In the genomic region with DNA sequence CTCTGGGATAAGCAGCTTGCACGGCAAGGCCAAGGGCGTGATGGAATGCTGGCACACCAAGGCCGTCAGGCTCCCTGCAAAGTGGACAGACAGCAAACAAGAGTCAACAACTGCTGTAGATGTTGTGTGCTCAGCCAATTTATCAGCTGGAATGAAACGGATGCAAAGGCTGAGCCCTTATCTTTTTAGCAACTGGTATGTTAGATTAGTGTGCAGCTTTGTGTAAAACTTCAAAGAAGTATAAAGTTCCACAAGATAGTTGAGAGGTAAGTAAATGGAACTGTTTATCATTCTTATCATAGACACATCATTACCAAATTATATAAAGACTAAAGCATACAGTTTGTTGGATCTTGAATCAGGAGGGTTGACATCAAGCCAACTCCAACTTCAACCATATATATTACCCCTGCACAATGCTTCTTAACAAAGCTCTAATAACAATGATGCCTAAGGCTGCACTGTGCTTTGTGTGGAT, we compare ENCODE assay signal across 1 cellular context.
TF ChIP-seq lines count a peak whose summit lies in the region.

No MANE protein-coding gene starts in this region.

TF ChIP-seq in HepG2, 621 proteins besides CTCF, POLR2A, EP300 and RAD21 (continued from another document and continues in another):
- no peak for TF ChIP-seq MBNL3 (CRISPR knock-in tag; conservative IDR thresholded peaks at IDR 0.05)
- TF ChIP-seq SRY (CRISPR knock-in tag; IDR thresholded peaks at IDR 0.05) = no peak
- no peak for TF ChIP-seq ZBTB1 (CRISPR knock-in tag; IDR thresholded peaks at IDR 0.05; ENCODE audit: borderline replicate concordance)
- TF ChIP-seq NKX3-1 (CRISPR knock-in tag; IDR thresholded peaks at IDR 0.05) = peak; percentile 88; the same call in 1 of the 2 replicates
- no peak; the same call in 1 of the 2 replicates for TF ChIP-seq HDAC1 (CRISPR knock-in tag; IDR thresholded peaks at IDR 0.05)
- no peak for TF ChIP-seq ZNF30 (CRISPR knock-in tag; IDR thresholded peaks at IDR 0.05)
- no peak for TF ChIP-seq HIVEP1 (CRISPR knock-in tag; IDR thresholded peaks at IDR 0.05)
- peak; percentile 66; the same call in 1 of the 2 replicates for TF ChIP-seq ZNF232 (CRISPR knock-in tag; IDR thresholded peaks at IDR 0.05; ENCODE audit: borderline replicate concordance)
- TF ChIP-seq KLF16 (CRISPR knock-in tag; IDR thresholded peaks at IDR 0.05) = no peak
- TF ChIP-seq ZNF3 (CRISPR knock-in tag; IDR thresholded peaks at IDR 0.05) = no peak
- TF ChIP-seq ZNF775 (CRISPR knock-in tag; IDR thresholded peaks at IDR 0.05; ENCODE audit: borderline replicate concordance) = no peak
- TF ChIP-seq, protein P1, sequence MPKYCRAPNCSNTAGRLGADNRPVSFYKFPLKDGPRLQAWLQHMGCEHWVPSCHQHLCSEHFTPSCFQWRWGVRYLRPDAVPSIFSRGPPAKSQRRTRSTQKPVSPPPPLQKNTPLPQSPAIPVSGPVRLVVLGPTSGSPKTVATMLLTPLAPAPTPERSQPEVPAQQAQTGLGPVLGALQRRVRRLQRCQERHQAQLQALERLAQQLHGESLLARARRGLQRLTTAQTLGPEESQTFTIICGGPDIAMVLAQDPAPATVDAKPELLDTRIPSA (CRISPR knock-in tag; IDR thresholded peaks at IDR 0.05; ENCODE audit: borderline replicate concordance) = no peak
- TF ChIP-seq ZNF782 (CRISPR knock-in tag; IDR thresholded peaks at IDR 0.05; ENCODE audit: borderline replicate concordance) = no peak
- TF ChIP-seq ZNF605 (CRISPR knock-in tag; IDR thresholded peaks at IDR 0.05) = no peak
- no peak for TF ChIP-seq MTA3 (CRISPR knock-in tag; IDR thresholded peaks at IDR 0.05)
- no peak for TF ChIP-seq ZNF484 (CRISPR knock-in tag; IDR thresholded peaks at IDR 0.05; ENCODE audit: borderline replicate concordance, low read depth)
- TF ChIP-seq ZSCAN25 (CRISPR knock-in tag; IDR thresholded peaks at IDR 0.05) = no peak
- peak; percentile 89 for TF ChIP-seq ZSCAN5A (CRISPR knock-in tag; IDR thresholded peaks at IDR 0.05; ENCODE audit: borderline replicate concordance)
- no peak for TF ChIP-seq ZNF383 (CRISPR knock-in tag; IDR thresholded peaks at IDR 0.05; ENCODE audit: borderline replicate concordance)
- peak; percentile 58; the same call in 1 of the 2 replicates for TF ChIP-seq MTA1 (CRISPR knock-in tag; IDR thresholded peaks at IDR 0.05; ENCODE audit: borderline replicate concordance)
- no peak for TF ChIP-seq KDM4B (CRISPR knock-in tag; IDR thresholded peaks at IDR 0.05)
- no peak for TF ChIP-seq TFDP1 (CRISPR knock-in tag; IDR thresholded peaks at IDR 0.05; ENCODE audit: borderline replicate concordance)
- TF ChIP-seq ZEB1 (IDR thresholded peaks at IDR 0.05; ENCODE audit: insufficient replicate concordance, low read depth) = no peak
- peak; percentile 79 for TF ChIP-seq HNF4A (CRISPR knock-in tag; IDR thresholded peaks at IDR 0.05)
- peak; percentile 45; the same call in 1 of the 2 replicates for TF ChIP-seq TEF (CRISPR knock-in tag; IDR thresholded peaks at IDR 0.05)
- TF ChIP-seq ZNF414 (CRISPR knock-in tag; IDR thresholded peaks at IDR 0.05) = peak; percentile 67; the same call in 1 of the 2 replicates
- TF ChIP-seq KLF6 (CRISPR knock-in tag; IDR thresholded peaks at IDR 0.05) = no peak
- no peak; the same call in 1 of the 2 replicates for TF ChIP-seq HMG20A (CRISPR knock-in tag; IDR thresholded peaks at IDR 0.05; ENCODE audit: borderline replicate concordance)
- no peak for TF ChIP-seq ZSCAN12 (CRISPR knock-in tag; IDR thresholded peaks at IDR 0.05)
- TF ChIP-seq JARID2 (CRISPR knock-in tag; IDR thresholded peaks at IDR 0.05; ENCODE audit: insufficient replicate concordance) = no peak
- peak; percentile 67 for TF ChIP-seq ZBTB7B (CRISPR knock-in tag; IDR thresholded peaks at IDR 0.05)
- TF ChIP-seq ZNF607 (CRISPR knock-in tag; IDR thresholded peaks at IDR 0.05; ENCODE audit: borderline replicate concordance) = no peak
- no peak for TF ChIP-seq ZNF460 (CRISPR knock-in tag; IDR thresholded peaks at IDR 0.05; ENCODE audit: borderline replicate concordance)
- no peak for TF ChIP-seq GATAD1 (CRISPR knock-in tag; IDR thresholded peaks at IDR 0.05)
- no peak for TF ChIP-seq SMARCC2 (IDR thresholded peaks at IDR 0.05)
- no peak for TF ChIP-seq NFYB (CRISPR knock-in tag; IDR thresholded peaks at IDR 0.05)
- TF ChIP-seq HNRNPK (IDR thresholded peaks at IDR 0.05; ENCODE audit: low read depth, low read length, poor library complexity, severe bottlenecking) = no peak
- no peak for TF ChIP-seq RARG (CRISPR knock-in tag; IDR thresholded peaks at IDR 0.05; ENCODE audit: low read depth)
- no peak for TF ChIP-seq YY1 (IDR thresholded peaks at IDR 0.05; ENCODE audit: insufficient read depth, insufficient replicate concordance, low read depth, low read length)
- no peak for TF ChIP-seq ZSCAN22 (CRISPR knock-in tag; IDR thresholded peaks at IDR 0.05)
- TF ChIP-seq ZBTB34 (CRISPR knock-in tag; IDR thresholded peaks at IDR 0.05) = no peak
- peak; percentile 99 for TF ChIP-seq ZBTB43 (CRISPR knock-in tag; conservative IDR thresholded peaks at IDR 0.05)
- no peak for TF ChIP-seq SIN3A (IDR thresholded peaks at IDR 0.05; ENCODE audit: borderline replicate concordance, low read depth, low read length)
- no peak for TF ChIP-seq ZNF558 (CRISPR knock-in tag; IDR thresholded peaks at IDR 0.05; ENCODE audit: borderline replicate concordance)
- TF ChIP-seq, protein P2, sequence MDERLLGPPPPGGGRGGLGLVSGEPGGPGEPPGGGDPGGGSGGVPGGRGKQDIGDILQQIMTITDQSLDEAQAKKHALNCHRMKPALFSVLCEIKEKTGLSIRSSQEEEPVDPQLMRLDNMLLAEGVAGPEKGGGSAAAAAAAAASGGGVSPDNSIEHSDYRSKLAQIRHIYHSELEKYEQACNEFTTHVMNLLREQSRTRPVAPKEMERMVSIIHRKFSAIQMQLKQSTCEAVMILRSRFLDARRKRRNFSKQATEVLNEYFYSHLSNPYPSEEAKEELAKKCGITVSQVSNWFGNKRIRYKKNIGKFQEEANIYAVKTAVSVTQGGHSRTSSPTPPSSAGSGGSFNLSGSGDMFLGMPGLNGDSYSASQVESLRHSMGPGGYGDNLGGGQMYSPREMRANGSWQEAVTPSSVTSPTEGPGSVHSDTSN (CRISPR knock-in tag; IDR thresholded peaks at IDR 0.05) = no peak
- no peak for TF ChIP-seq MATR3 (CRISPR knock-in tag; IDR thresholded peaks at IDR 0.05)
- peak; percentile 75; the same call in 1 of the 2 replicates for TF ChIP-seq NR2F2 (IDR thresholded peaks at IDR 0.05; ENCODE audit: borderline replicate concordance, low read depth)
- no peak for TF ChIP-seq ELF4 (CRISPR knock-in tag; IDR thresholded peaks at IDR 0.05; ENCODE audit: borderline replicate concordance)
- no peak for TF ChIP-seq ZNF446 (CRISPR knock-in tag; IDR thresholded peaks at IDR 0.05)
- TF ChIP-seq ZNF20 (CRISPR knock-in tag; IDR thresholded peaks at IDR 0.05) = no peak
- TF ChIP-seq, protein P3, sequence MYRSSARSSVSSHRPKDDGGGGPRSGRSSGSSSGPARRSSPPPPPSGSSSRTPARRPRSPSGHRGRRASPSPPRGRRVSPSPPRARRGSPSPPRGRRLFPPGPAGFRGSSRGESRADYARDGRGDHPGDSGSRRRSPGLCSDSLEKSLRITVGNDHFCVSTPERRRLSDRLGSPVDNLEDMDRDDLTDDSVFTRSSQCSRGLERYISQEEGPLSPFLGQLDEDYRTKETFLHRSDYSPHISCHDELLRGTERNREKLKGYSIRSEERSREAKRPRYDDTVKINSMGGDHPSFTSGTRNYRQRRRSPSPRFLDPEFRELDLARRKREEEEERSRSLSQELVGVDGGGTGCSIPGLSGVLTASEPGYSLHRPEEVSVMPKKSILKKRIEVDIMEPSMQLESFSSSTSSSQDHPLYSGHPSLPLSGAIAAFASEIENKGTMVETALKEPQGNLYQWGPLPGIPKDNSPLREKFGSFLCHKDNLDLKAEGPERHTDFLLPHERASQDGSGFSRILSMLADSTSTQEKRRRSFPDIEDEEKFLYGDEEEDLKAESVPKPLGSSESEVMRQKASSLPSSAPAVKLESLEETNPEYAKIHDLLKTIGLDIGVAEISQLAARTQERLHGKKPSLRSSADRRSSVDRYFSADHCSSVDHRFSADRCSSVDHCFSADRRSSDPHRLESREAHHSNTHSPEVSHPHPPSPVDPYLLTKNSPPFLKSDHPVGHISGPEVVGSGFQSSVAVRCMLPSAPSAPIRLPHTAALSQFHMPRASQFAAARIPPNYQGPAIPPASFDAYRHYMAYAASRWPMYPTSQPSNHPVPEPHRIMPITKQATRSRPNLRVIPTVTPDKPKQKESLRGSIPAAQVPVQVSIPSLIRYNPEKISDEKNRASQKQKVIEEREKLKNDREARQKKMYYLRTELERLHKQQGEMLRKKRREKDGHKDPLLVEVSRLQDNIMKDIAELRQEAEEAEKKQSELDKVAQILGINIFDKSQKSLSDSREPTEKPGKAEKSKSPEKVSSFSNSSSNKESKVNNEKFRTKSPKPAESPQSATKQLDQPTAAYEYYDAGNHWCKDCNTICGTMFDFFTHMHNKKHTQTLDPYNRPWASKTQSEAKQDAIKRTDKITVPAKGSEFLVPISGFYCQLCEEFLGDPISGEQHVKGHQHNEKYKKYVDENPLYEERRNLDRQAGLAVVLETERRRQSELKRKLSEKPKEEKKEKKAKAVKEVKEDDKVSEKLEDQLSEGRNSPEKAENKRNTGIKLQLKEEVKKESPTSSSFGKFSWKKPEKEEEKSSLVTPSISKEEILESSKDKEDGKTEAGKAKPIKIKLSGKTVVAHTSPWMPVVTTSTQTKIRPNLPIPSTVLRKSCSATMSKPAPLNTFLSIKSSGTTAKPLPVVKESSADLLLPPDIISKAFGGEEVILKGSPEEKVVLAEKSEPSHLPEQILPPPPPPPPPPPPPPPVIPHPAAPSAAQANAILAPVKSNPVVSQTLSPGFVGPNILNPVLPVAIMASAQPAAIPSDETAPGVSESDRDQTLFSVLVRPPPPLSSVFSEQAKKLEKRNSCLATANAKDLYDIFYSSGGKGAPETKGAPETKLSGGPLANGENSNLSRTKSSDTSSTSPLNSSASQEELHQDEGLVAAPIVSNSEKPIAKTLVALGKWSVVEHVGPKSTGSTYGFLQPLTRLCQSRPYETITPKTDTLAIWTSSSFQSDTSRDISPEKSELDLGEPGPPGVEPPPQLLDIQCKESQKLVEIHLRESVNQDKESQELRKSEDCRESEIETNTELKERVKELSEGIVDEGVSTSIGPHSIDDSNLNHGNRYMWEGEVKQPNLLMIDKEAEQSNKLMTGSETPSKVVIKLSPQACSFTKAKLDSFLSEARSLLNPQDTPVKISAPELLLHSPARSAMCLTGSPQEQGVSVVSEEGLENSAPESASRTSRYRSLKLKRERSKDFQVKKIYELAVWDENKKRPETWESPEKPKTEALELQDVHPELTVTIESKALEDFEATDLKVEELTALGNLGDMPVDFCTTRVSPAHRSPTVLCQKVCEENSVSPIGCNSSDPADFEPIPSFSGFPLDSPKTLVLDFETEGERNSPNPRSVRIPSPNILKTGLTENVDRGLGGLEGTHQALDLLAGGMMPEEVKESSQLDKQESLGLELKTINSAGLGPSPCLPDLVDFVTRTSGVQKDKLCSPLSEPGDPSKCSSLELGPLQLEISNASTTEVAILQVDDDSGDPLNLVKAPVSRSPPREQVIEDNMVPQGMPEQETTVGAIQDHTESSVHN (CRISPR knock-in tag; IDR thresholded peaks at IDR 0.05) = no peak
- TF ChIP-seq ZFYVE20 (CRISPR knock-in tag; IDR thresholded peaks at IDR 0.05; ENCODE audit: borderline replicate concordance, low read depth) = no peak
- no peak for TF ChIP-seq THYN1 (CRISPR knock-in tag; IDR thresholded peaks at IDR 0.05; ENCODE audit: borderline replicate concordance, low read depth)
